ENCODE assay signal across 8 cellular contexts in the genomic region with DNA sequence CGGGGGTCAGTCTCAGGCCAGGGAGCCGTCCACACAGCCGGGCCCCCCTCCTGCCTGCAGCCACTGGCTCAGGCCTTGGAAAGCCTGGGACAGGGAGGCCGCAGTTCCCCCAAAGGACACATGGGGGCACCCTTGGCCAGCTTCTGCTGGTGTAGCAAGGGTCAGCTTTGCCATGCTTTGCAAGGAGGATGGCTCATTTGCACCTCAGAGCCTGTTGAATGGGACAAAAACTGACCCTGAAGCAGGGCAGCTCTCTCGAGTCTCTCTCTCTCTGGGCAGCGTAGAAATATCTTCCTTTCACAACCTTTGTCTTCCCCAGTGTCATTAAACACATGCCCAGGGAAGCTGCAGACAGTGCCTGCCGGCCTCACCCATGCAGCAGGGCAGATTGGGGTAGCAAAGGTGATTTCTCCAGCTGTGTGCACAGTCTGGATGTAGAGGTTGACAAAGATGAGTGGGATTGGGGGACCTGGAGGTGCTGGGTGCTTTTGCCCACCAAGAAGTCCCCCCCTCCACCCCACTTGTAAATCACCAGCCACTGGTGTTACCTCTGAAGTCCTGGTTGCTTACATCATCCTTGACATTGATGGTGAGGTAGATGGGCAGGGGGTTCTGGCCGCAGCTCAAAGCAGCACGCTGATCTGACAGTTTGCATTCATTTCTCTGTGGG. TPM values are rescaled to one million over a fixed set of nuclear protein-coding genes. Genes with fewer than 3 reads are reported as not detected.
DNase-seq lines count a peak whose midpoint lies in the region; ATAC-seq, FAIRE-seq and TF ChIP-seq lines count a peak whose summit lies in the region.

No MANE protein-coding gene starts in this region.

- H3K4me3 ChIP-seq in pancreas (no peak overlapping the region), transverse colon (no peak overlapping the region)

- no peak for TF ChIP-seq EP300 in transverse colon (IDR thresholded peaks at IDR 0.05; ENCODE audit: low read depth)

- ATAC-seq in pancreas (peak; percentile 96 to 99 (median 98)), GM21528 (IDR thresholded peaks at IDR 0.05; ENCODE audit: low FRiP score, unreplicated experiment) (no peak)

- H3K4me1 ChIP-seq in pancreas (no peaks in the 10 kb centered on the region), transverse colon (no peaks in the 10 kb centered on the region)

- no peaks in the 10 kb centered on the region for H3K9me3 ChIP-seq in pancreas
- no peaks in the 10 kb centered on the region for H3K9me3 ChIP-seq in transverse colon

- peak; percentile 76 for FAIRE-seq in HTR-8/SVneo (lab: Jason Lieb, UNC)
- FAIRE-seq in pancreas (lab: Jason Lieb, UNC), result no peak

- intact Hi-C loops in pancreas (cut with DNase I) (loop anchor here in 2 of 3 donors (5.0 to 10.0 kb wide), 2 partner anchors 68 to 145 kb away; no protein-coding TSS in a partner anchor), transverse colon (cut with DNase I; ENCODE audit: low total_unique reads) (loop anchor here (2.0 kb wide), 1 partner anchor 93 kb away; no protein-coding TSS in a partner anchor)

- TF ChIP-seq POLR2A in transverse colon (IDR thresholded peaks at IDR 0.05), result no peak

- H3K36me3 ChIP-seq in pancreas, result no peaks in the 10 kb centered on the region
- H3K36me3 ChIP-seq in transverse colon, result no peaks in the 10 kb centered on the region

- in situ Hi-C loops in transverse colon (cut with MboI; ENCODE audit: low pct_ligation_motif_present in 1 of 4, low pct_unique_long_range_greater_than_20kb in 1 of 4, low sequenced_read_pairs in 3 of 4), result loop anchor here (5.0 to 10.0 kb wide), 3 partner anchors 73 to 145 kb away; no protein-coding TSS in a partner anchor

- H3K27ac ChIP-seq in pancreas (no peak overlapping the region), transverse colon (no peak overlapping the region)

- 15 to 17% methylated on average over 9 of the region's 9 CpGs for WGBS in pancreas, 2 donors
- WGBS in transverse colon (ENCODE audit: low coverage in 1 of 2), 2 donors, result 25 to 83% methylated on average over 1 to 9 of the region's 9 CpGs

- H3K27me3 ChIP-seq in pancreas, result no peaks in the 10 kb centered on the region
- H3K27me3 ChIP-seq in transverse colon, result no peaks in the 10 kb centered on the region

- peak; percentile 82 for DNase-seq in GM10266 (ENCODE audit: extremely low spot score)
- peak; percentile 83 for DNase-seq in HTR-8/SVneo (ENCODE audit: insufficient read length, low spot score)
- peak; percentile 71 for DNase-seq in SK-N-DZ (ENCODE audit: low spot score)
- DNase-seq in activated naive CD4-positive, alpha-beta T cell (lab: John Stamatoyannopoulos, UW), result peak; percentile 71 to 90 (median 79)
- DNase-seq in glomerular visceral epithelial cell (ENCODE audit: extremely low spot score), result peak; percentile 80
- peak; percentile 76 to 98 (median 92) for DNase-seq in pancreas
- peak; percentile 89 for DNase-seq in transverse colon

- TF ChIP-seq CTCF in GM10266 (IDR thresholded peaks at IDR 0.05; ENCODE audit: control insufficient read depth, insufficient read depth, low read depth, missing control alignments), result peak; percentile 98
- peak; percentile 94 to 99 (median 98) for TF ChIP-seq CTCF in pancreas (IDR thresholded peaks at IDR 0.05)
- TF ChIP-seq CTCF in transverse colon (IDR thresholded peaks at IDR 0.05), result peak; percentile 96 to 99 (median 97)

RNA-seq across cellular contexts. Expression of gene EHD4, which starts 17.4 kb away (rescaled TPM):
- 2.2 and 2.8 TPM in 2 replicates for polyA plus RNA-seq in SK-N-DZ (2014; cell fraction: cytosol; rRNA removed)
- 0.62 and 1.1 TPM in 2 replicates for polyA plus RNA-seq in SK-N-DZ (2014; cell fraction: nucleus; rRNA removed)
- total RNA-seq in pancreas (10 to 100 TPM in 2 of 6 donors, 1 to 10 TPM in 4; 8.3 to 22.8 (median 8.6) TPM), transverse colon (10 to 100 TPM; 16.9 to 55.4 (median 35.5) TPM)
- 1 to 10 TPM; 8.1 to 8.5 TPM for polyA plus RNA-seq in pancreas

RNA-seq across cellular contexts. Expression of gene PLA2G4E, which starts 31.1 kb away (rescaled TPM):
- polyA plus RNA-seq in SK-N-DZ (2014; cell fraction: cytosol; rRNA removed), result not detected in 2 replicates
- not detected in 2 replicates for polyA plus RNA-seq in SK-N-DZ (2014; cell fraction: nucleus; rRNA removed)
- under 1 TPM in 1 of 6 donors, not detected in 5; 0.06 TPM for total RNA-seq in pancreas
- under 1 TPM in 1 of 2 donors, not detected in 1; 0.05 TPM for polyA plus RNA-seq in pancreas
- under 1 TPM in 1 of 4 donors, not detected in 3; 0.32 TPM for total RNA-seq in transverse colon
